In the genomic region with DNA sequence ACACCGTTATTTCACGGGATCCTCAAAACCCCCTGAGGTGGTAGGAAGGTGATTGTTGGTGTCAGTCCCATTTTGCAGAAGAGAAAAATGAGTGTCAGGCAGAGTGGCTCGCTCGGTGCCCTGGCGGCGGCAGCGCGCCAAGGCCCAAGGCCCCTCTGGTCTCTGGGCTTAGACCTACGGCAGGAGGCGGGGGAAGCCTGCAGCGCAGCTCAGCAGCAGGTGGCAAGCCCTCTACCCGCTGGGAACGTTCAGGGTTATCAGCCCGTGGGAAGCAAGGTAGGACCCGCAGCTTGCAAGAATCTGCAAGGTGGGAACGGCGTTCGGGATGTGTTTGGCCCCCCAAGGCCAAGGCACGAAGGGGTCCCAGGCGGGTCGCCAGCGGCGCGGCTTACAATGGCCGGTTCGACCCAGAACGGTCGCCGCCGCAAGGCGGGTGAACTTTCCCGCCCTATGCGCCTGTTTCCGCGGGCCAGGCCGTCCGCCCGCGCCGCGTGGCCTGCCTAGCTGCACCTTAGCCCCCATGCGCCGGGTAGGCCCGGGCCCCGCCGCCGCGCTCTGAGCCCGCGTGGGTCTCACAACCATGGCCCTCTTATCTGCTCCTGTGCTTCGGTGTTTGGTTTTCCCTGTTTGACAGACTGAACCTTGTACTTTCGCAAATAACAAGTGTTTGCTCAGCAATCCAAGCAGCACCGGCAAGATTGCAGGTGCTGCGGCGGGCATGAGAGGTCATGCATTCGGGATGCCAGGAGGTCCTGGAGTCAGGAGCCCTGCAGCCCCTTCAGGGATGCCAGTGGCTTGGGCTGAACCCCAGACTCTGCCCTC, we compare ENCODE assay signal across 15 cellular contexts. TPM values are rescaled to one million over a fixed set of nuclear protein-coding genes. Genes with fewer than 3 reads are reported as not detected.
DNase-seq lines count a peak whose midpoint lies in the region; ATAC-seq, FAIRE-seq and TF ChIP-seq lines count a peak whose summit lies in the region.
"Had no signal": no experiment of that assay in that cellular context is flagged by ENCODE, and none has a peak within 500 bp of the region (broad histone marks: within the 10 kb centered on the region; RNA-seq: fewer than 3 reads in every experiment).

No MANE protein-coding gene starts in this region.

- H3K27ac Mint-ChIP-seq in endothelial cell (ENCODE audit: unreplicated experiment): no peak overlapping the region
- H3K27ac Mint-ChIP-seq: stimulated activated naive B cell treated with anti-CD40 and anti-IgM and Interleukin-4, amounts not matched to agents 10 μg/mL and 1 μg/mL and 100 μg/mL, for 72 hours had no signal

- H3K4me3 ChIP-seq in Peyer's patch (peak overlapping the region in 2 of 4 donors; percentile 39 to 43), HepG2 (replicated peaks in 1 of 3; ENCODE audit: insufficient read depth in 1 of 3, low read depth in 2 of 3, low read length in 3 of 3) (peak overlapping the region in 1 of 3 experiments; percentile 39; a peak in 2 of 6 replicates), testis (peak overlapping the region; percentile 18 to 27)

- no peak overlapping the region for H2AFZ ChIP-seq in HepG2 (ENCODE audit: low read length)

- H3K4me1 ChIP-seq in Peyer's patch: peaks cover 0 to 29% (median 0%) of the 10 kb centered on the region in 4 donors
- H3K4me1 ChIP-seq in HepG2 (ENCODE audit: insufficient read depth, low read length): peaks cover 77% of the 10 kb centered on the region
- peaks cover 3% of the 10 kb centered on the region for H3K4me1 ChIP-seq in testis

- DNase-seq in HT-29 (ENCODE audit: low spot score) (peak; percentile 76), Peyer's patch (peak in 2 of 3 donors; percentile 62 to 77), HepG2 (ENCODE audit: low spot score) (peak; percentile 93), testis (no peak), endothelial cell (ENCODE audit: low spot score) (no peak)
- DNase-seq: foreskin fibroblast; NCI-H2171 treated with DMSO at 0.1 percent for 48 hours; right cardiac atrium; stimulated activated CD4-positive, alpha-beta T cell treated with anti-CD3 and anti-CD28 coated beads, Interleukin-4, amount 100 ng/mL, for 4 hours; stimulated activated naive B cell treated with anti-CD40 and anti-IgM and Interleukin-4, amounts not matched to agents 10 μg/mL and 1 μg/mL and 100 μg/mL, for 72 hours had no signal

- no peaks in the 10 kb centered on the region for H3K79me2 ChIP-seq in HepG2 (ENCODE audit: insufficient read depth, low read length)

- intact Hi-C loops in HepG2 (cut with micrococcal nuclease; ENCODE audit: unreplicated experiment): loop anchor here (1.0 to 2.0 kb wide), 2 partner anchors 8 to 31 kb away; no protein-coding TSS in a partner anchor
- intact Hi-C loops in testis (cut with DNase I; ENCODE audit: low total_unique reads): no loop called here

- TF ChIP-seq EP300 in HepG2 (IDR thresholded peaks at IDR 0.05; ENCODE audit: low read depth in 2 of 2, low read length in 2 of 2) (peak; percentile 93 to 97), HepG2 (CRISPR knock-in tag; IDR thresholded peaks at IDR 0.05; ENCODE audit: borderline replicate concordance) (peak; percentile 96)

- peaks cover 2% of the 10 kb centered on the region for H3K27me3 Mint-ChIP-seq in endothelial cell (ENCODE audit: unreplicated experiment)
- H3K27me3 Mint-ChIP-seq: CD4-positive, CD25-positive, alpha-beta regulatory T cell had no signal

- 0 out of 2 replicates have a peak, but pooled peaks have one; percentile 60 for TF ChIP-seq RAD21 in HepG2 (CRISPR knock-in tag; IDR thresholded peaks at IDR 0.05)

- ATAC-seq in HepG2 (peak; percentile 98), HG02970 (IDR thresholded peaks at IDR 0.05; ENCODE audit: low FRiP score, unreplicated experiment) (no peak), GM18519 (IDR thresholded peaks at IDR 0.05; ENCODE audit: low FRiP score, unreplicated experiment) (no peak)
- ATAC-seq: stimulated activated naive B cell treated with anti-CD40 and anti-IgM and Interleukin-4, amounts not matched to agents 10 μg/mL and 1 μg/mL and 100 μg/mL, for 72 hours had no signal

- H3K9me3 ChIP-seq in Peyer's patch (no peaks in the 10 kb centered on the region), HepG2 (ENCODE audit: low read length) (no peaks in the 10 kb centered on the region), testis (no peaks in the 10 kb centered on the region)

- 71% methylated on average over 11 of the region's 56 CpGs for WGBS in HepG2 (ENCODE audit: low lambda C conversion rate)
- WGBS in testis, 2 donors: 56 to 63% methylated on average over 39 to 50 of the region's 56 CpGs

- H3K9me3 Mint-ChIP-seq in endothelial cell (ENCODE audit: unreplicated experiment): no peaks in the 10 kb centered on the region
- H3K9me3 Mint-ChIP-seq: CD4-positive, CD25-positive, alpha-beta regulatory T cell; stimulated activated naive B cell treated with anti-CD40 and anti-IgM and Interleukin-4, amounts not matched to agents 10 μg/mL and 1 μg/mL and 100 μg/mL, for 72 hours had no signal

- H3K36me3 ChIP-seq in Peyer's patch (no peaks in the 10 kb centered on the region), HepG2 (replicated peaks in 1 of 2; ENCODE audit: control insufficient read depth in 1 of 2, insufficient read depth in 2 of 2, low read length in 2 of 2) (no peaks in the 10 kb centered on the region), testis (ENCODE audit: low read depth, missing control alignments) (no peaks in the 10 kb centered on the region)

- H3K27me3 ChIP-seq in Peyer's patch: no peaks in the 10 kb centered on the region
- no peaks in the 10 kb centered on the region for H3K27me3 ChIP-seq in HepG2 (ENCODE audit: control insufficient read depth in 1 of 2, insufficient read depth in 2 of 2, low read length in 2 of 2)
- no peaks in the 10 kb centered on the region for H3K27me3 ChIP-seq in testis

- no TSS peak for BruUV-seq in HepG2 (replicated peaks; lab: Mats Ljungman, UMichigan)

- H4K20me1 ChIP-seq in HepG2 (ENCODE audit: insufficient read depth, low read length): no peaks in the 10 kb centered on the region

- peak overlapping the region; percentile 48 for H3K4me2 ChIP-seq in HepG2 (ENCODE audit: low read depth, low read length)

- TF ChIP-seq POLR2A in Peyer's patch (IDR thresholded peaks at IDR 0.05) (peak in 1 of 2 donors; percentile 64), HepG2 (IDR thresholded peaks at IDR 0.05; ENCODE audit: insufficient read depth in 1 of 2, low read depth in 2 of 2, low read length in 2 of 2) (peak in 1 of 2 experiments; percentile 55; a peak in 2 of 4 replicates), testis (IDR thresholded peaks at IDR 0.05) (no peak)

- POLR2A ChIA-PET in HepG2 (lab: Yijun Ruan, JAX): interaction anchor here (0.9 to 14.4 kb wide), 9 partner anchors 9 to 585 kb away, joined by 3 to 166 read pairs (median 21); partner anchors contain the start of gene CCNL1

- CTCF ChIA-PET in HepG2 (lab: Yijun Ruan, JAX; ENCODE audit: low intra/inter-chr PET ratio, low total read pairs): interaction anchor here (1.3 kb wide), 1 partner anchor 10 kb away, joined by 4 read pairs; no protein-coding TSS in a partner anchor

- in situ Hi-C loops in HepG2 (cut with HindIII; ENCODE audit: extremely low pct_ligation_motif_present, low pct_unique_long_range_greater_than_20kb): no loop called here

- peak overlapping the region; percentile 61 for H3K9ac ChIP-seq in HepG2 (ENCODE audit: insufficient read depth, low read depth, low read length)

- no peaks in the 10 kb centered on the region for H3K36me3 Mint-ChIP-seq in endothelial cell (ENCODE audit: low read depth, unreplicated experiment)
- H3K36me3 Mint-ChIP-seq: CD4-positive, CD25-positive, alpha-beta regulatory T cell; stimulated activated naive B cell treated with anti-CD40 and anti-IgM and Interleukin-4, amounts not matched to agents 10 μg/mL and 1 μg/mL and 100 μg/mL, for 72 hours had no signal

- no peak overlapping the region for H3K4me3 Mint-ChIP-seq in endothelial cell (ENCODE audit: unreplicated experiment)
- H3K4me3 Mint-ChIP-seq: CD4-positive, CD25-positive, alpha-beta regulatory T cell; stimulated activated naive B cell treated with anti-CD40 and anti-IgM and Interleukin-4, amounts not matched to agents 10 μg/mL and 1 μg/mL and 100 μg/mL, for 72 hours had no signal

- peak; percentile 82 for FAIRE-seq in HepG2 (lab: Jason Lieb, UNC)
- FAIRE-seq: astrocyte had no signal

- H3K27ac ChIP-seq in Peyer's patch (peak overlapping the region in 3 of 4 donors; percentile 69 to 89 (median 89)), HepG2 (ENCODE audit: extremely low read length, insufficient read depth, low read length) (peak overlapping the region; percentile 77), testis (no peak overlapping the region)
- H3K27ac ChIP-seq: HL-60 had no signal

- TF ChIP-seq CTCF in Peyer's patch (IDR thresholded peaks at IDR 0.05): peak in 3 of 6 experiments; percentile 8 to 31 (median 21)
- peak; percentile 25; the same call in 1 of the 2 replicates for TF ChIP-seq CTCF in HepG2 (CRISPR knock-in tag; IDR thresholded peaks at IDR 0.05)
- TF ChIP-seq CTCF in testis (IDR thresholded peaks at IDR 0.05): no peak
- TF ChIP-seq CTCF in endothelial cell (IDR thresholded peaks at IDR 0.05; ENCODE audit: unreplicated experiment): no peak

- H3K4me1 Mint-ChIP-seq in endothelial cell (ENCODE audit: unreplicated experiment): peaks cover 4% of the 10 kb centered on the region
- H3K4me1 Mint-ChIP-seq: stimulated activated naive B cell treated with anti-CD40 and anti-IgM and Interleukin-4, amounts not matched to agents 10 μg/mL and 1 μg/mL and 100 μg/mL, for 72 hours had no signal

RNA-seq across cellular contexts. Expression of gene CCNL1, which starts 39.7 kb away (rescaled TPM):
- total RNA-seq in HT-29 (2014; rRNA removed; shearing (Covaris generic)): 302 and 313 TPM in 2 replicates
- total RNA-seq in Peyer's patch (100 to 1,000 TPM; 309 to 477 (median 414) TPM), HepG2 (2016; rRNA removed; fragmentation: Illumina TruSeq; extraction: Trizol) (23.5 and 151 TPM in 2 replicates), testis (100 to 1,000 TPM; 168 to 200 TPM), endothelial cell (ENCODE audit: unreplicated experiment) (132 TPM)
- total RNA-seq in HepG2 (2016; cell fraction: cytosol; rRNA removed; fragmentation: Illumina TruSeq; extraction: Trizol; ENCODE audit: low read depth): 18.9 and 19.9 TPM in 2 replicates
- total RNA-seq in HepG2 (2016; cell fraction: insoluble cytoplasmic fraction; rRNA removed; fragmentation: Illumina TruSeq; extraction: Trizol): 22.0 and 151 TPM in 2 replicates
- total RNA-seq in HepG2 (2016; cell fraction: membrane; rRNA removed; fragmentation: Illumina TruSeq; extraction: Trizol): 19.5 and 22.9 TPM in 2 replicates
- total RNA-seq in HepG2 (2016; cell fraction: nucleus; rRNA removed; fragmentation: Illumina TruSeq; extraction: Trizol): 552 TPM in 2 replicates
- polyA plus RNA-seq in HepG2 (2011; rRNA removed) (303 and 309 TPM in 2 replicates), testis (ENCODE audit: insufficient read depth, low read depth, low replicate concordance) (46.1 TPM)
- 35.9 and 39.3 TPM in 2 replicates for polyA plus RNA-seq in HepG2 (2011; cell fraction: cytosol; rRNA removed)
- 1,033 and 1,155 TPM in 2 replicates for polyA plus RNA-seq in HepG2 (2011; cell fraction: nucleus; rRNA removed)
- polyA plus RNA-seq in HepG2 (2012): 118 and 121 TPM in 2 replicates
- polyA plus RNA-seq in HepG2 (2016; cell fraction: cytosol; fragmentation: Illumina TruSeq; extraction: Trizol; ENCODE audit: low read depth): 4.9 and 6.1 TPM in 2 replicates
- 26.1 and 28.4 TPM in 2 replicates for polyA plus RNA-seq in HepG2 (2016; cell fraction: insoluble cytoplasmic fraction; fragmentation: Illumina TruSeq; extraction: Trizol; ENCODE audit: low read depth)
- polyA plus RNA-seq in HepG2 (2016; cell fraction: membrane; fragmentation: Illumina TruSeq; extraction: Trizol; ENCODE audit: low read depth): 6.6 and 9.0 TPM in 2 replicates
- 607 and 612 TPM in 2 replicates for polyA plus RNA-seq in HepG2 (2016; cell fraction: nucleus; fragmentation: Illumina TruSeq; extraction: Trizol; ENCODE audit: insufficient read depth, low read depth)
- polyA minus RNA-seq in HepG2 (2011; rRNA and poly(A)+ RNA removed; ENCODE audit: low replicate concordance): 138 and 193 TPM in 2 replicates
- 30.6 and 49.5 TPM in 2 replicates for polyA minus RNA-seq in HepG2 (2011; cell fraction: cytosol; rRNA and poly(A)+ RNA removed)
- polyA minus RNA-seq in HepG2 (2011; cell fraction: nucleus; rRNA and poly(A)+ RNA removed): 1,410 and 1,557 TPM in 2 replicates

Comparison
In these comparisons a context has a peak if more than half of its experiments do, and no peak if none do; other contexts are left out.
1. DNase-seq: peak in HT-29 (single experiment), Peyer's patch (2 of 3) and HepG2 (single experiment); none in testis (single experiment) and endothelial cell (single experiment).
2. H3K27ac ChIP-seq: peak in Peyer's patch (3 of 4) and HepG2 (single experiment); none in testis (0 of 2).